ENCODE assay signal across 1 cellular context in genomic region chr9:121372563-121373400, GRCh38.
TF ChIP-seq lines count a peak whose summit lies in the region.

No MANE protein-coding gene starts in this region.

TF ChIP-seq in HepG2, 621 proteins besides CTCF, POLR2A, EP300 and RAD21 (continued from another document and continues in another):
- TF ChIP-seq TFDP1 (CRISPR knock-in tag; IDR thresholded peaks at IDR 0.05; ENCODE audit: borderline replicate concordance) (no peak; the same call in 1 of the 2 replicates), ZNF12 (CRISPR knock-in tag; IDR thresholded peaks at IDR 0.05) (peak; percentile 63; the same call in 1 of the 2 replicates), HOMEZ (CRISPR knock-in tag; IDR thresholded peaks at IDR 0.05; ENCODE audit: low read depth) (peak; percentile 79), SAP130 (CRISPR knock-in tag; IDR thresholded peaks at IDR 0.05; ENCODE audit: low read depth) (peak; percentile 68), RELA (CRISPR knock-in tag; IDR thresholded peaks at IDR 0.05) (no peak), TEAD3 (CRISPR knock-in tag; optimal IDR thresholded peaks at IDR 0.05; ENCODE audit: borderline replicate concordance) (peak; percentile 96), KAT8 (CRISPR knock-in tag; IDR thresholded peaks at IDR 0.05) (peak; percentile 68), ARID4A (CRISPR knock-in tag; IDR thresholded peaks at IDR 0.05; ENCODE audit: borderline replicate concordance) (peak; percentile 64; the same call in 1 of the 2 replicates), PATZ1 (CRISPR knock-in tag; IDR thresholded peaks at IDR 0.05) (peak; percentile 41; the same call in 1 of the 2 replicates), ZBTB25 (CRISPR knock-in tag; IDR thresholded peaks at IDR 0.05) (peak; percentile 84), TCF7 (IDR thresholded peaks at IDR 0.05; ENCODE audit: low read depth) (peak; percentile 51), ARID2 (CRISPR knock-in tag; IDR thresholded peaks at IDR 0.05; ENCODE audit: borderline replicate concordance) (0 out of 2 replicates have a peak, but pooled peaks have one; percentile 26), NONO (IDR thresholded peaks at IDR 0.05) (no peak), NONO (CRISPR knock-in tag; conservative IDR thresholded peaks at IDR 0.05) (peak; percentile 66; the same call in 1 of the 2 replicates), GTF3A (CRISPR knock-in tag; conservative IDR thresholded peaks at IDR 0.05) (no peak), UBTF (CRISPR knock-in tag; IDR thresholded peaks at IDR 0.05) (0 out of 2 replicates have a peak, but pooled peaks have one; percentile 14), MXD3 (CRISPR knock-in tag; IDR thresholded peaks at IDR 0.05) (no peak), ZNF770 (CRISPR knock-in tag; IDR thresholded peaks at IDR 0.05) (no peak), MBD4 (IDR thresholded peaks at IDR 0.05; ENCODE audit: borderline replicate concordance, low read length) (peak; percentile 27; the same call in 1 of the 2 replicates), GATAD1 (CRISPR knock-in tag; IDR thresholded peaks at IDR 0.05) (peak; percentile 24), ZNF24 (IDR thresholded peaks at IDR 0.05) (0 out of 2 replicates have a peak, but pooled peaks have one; percentile 43), ATF1 (CRISPR knock-in tag; IDR thresholded peaks at IDR 0.05) (peak; percentile 52; the same call in 1 of the 2 replicates), TSC22D2 (CRISPR knock-in tag; IDR thresholded peaks at IDR 0.05; ENCODE audit: borderline replicate concordance) (peak; percentile 23; the same call in 1 of the 2 replicates), NFKBIZ (CRISPR knock-in tag; IDR thresholded peaks at IDR 0.05) (0 out of 2 replicates have a peak, but pooled peaks have one; percentile 34), JUND (CRISPR knock-in tag; IDR thresholded peaks at IDR 0.05) (peak; percentile 40; the same call in 1 of the 2 replicates), ZNF879 (CRISPR knock-in tag; IDR thresholded peaks at IDR 0.05) (no peak), ZNF3 (CRISPR knock-in tag; IDR thresholded peaks at IDR 0.05) (peak; percentile 78; the same call in 1 of the 2 replicates), ZNF18 (CRISPR knock-in tag; IDR thresholded peaks at IDR 0.05; ENCODE audit: insufficient replicate concordance) (no peak), HOXA5 (CRISPR knock-in tag; IDR thresholded peaks at IDR 0.05) (peak; percentile 94), ZBTB3 (CRISPR knock-in tag; IDR thresholded peaks at IDR 0.05; ENCODE audit: borderline replicate concordance, low read depth) (0 out of 2 replicates have a peak, but pooled peaks have one; percentile 18), JARID2 (CRISPR knock-in tag; IDR thresholded peaks at IDR 0.05; ENCODE audit: insufficient replicate concordance) (peak; percentile 67), REST (IDR thresholded peaks at IDR 0.05; ENCODE audit: borderline replicate concordance in 1 of 2, low read depth in 1 of 2, low read length in 2 of 2) (peak in 1 of 2 experiments; percentile 72; a peak in 2 of 4 replicates), ZNF274 (CRISPR knock-in tag; IDR thresholded peaks at IDR 0.05) (no peak), ELF3 (CRISPR knock-in tag; IDR thresholded peaks at IDR 0.05) (peak; percentile 52), ZNF138 (CRISPR knock-in tag; IDR thresholded peaks at IDR 0.05; ENCODE audit: low read depth) (no peak), ZBTB7B (CRISPR knock-in tag; IDR thresholded peaks at IDR 0.05) (0 out of 2 replicates have a peak, but pooled peaks have one; percentile 28), FOXO1 (CRISPR knock-in tag; IDR thresholded peaks at IDR 0.05) (peak; percentile 74; the same call in 1 of the 2 replicates)
